In the genomic region with DNA sequence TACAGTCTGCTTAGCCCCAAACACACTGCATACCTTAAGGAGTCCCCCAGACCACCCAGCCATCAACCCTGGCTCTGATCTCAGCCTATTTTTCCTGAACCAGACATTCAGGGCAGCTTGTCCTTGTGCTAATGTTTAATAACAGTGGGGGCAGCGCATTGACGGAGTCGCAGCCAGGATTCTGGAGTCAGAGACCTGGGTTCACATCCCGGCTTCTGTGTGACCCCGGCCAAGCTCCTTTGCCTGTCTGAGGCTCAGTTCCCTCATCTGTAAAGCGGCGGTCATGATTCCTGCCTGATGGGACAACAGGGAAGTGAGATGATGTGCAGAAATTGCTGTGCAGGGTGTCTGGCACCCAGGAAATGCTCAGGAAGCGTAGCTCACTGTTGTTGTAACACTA, we compare ENCODE assay signal across 29 cellular contexts.
"Had no signal": no experiment of that assay in that cellular context is flagged by ENCODE, and none has a peak within 500 bp of the region (broad histone marks: within the 10 kb centered on the region; RNA-seq: fewer than 3 reads in every experiment).

No MANE protein-coding gene starts in this region.

- H3K27ac ChIP-seq: WERI-Rb-1 had no signal

- H3K36me3 ChIP-seq: WERI-Rb-1 had no signal

- ATAC-seq: activated CD8-positive, alpha-beta T cell treated with anti-CD3 and anti-CD28 coated beads for 36 hours; activated naive CD8-positive, alpha-beta T cell treated with anti-CD3 and anti-CD28 coated beads, Interleukin-2, amount 50 U/mL, for 24 hours; activated T-cell treated with anti-CD3 and anti-CD28 coated beads, Interleukin-2, amount 50 U/mL, for 72 hours; activated T-helper 17 cell treated with anti-CD3 and anti-CD28 coated beads, Interleukin-2, amount 50 U/mL, for 72 hours had no signal

- DNase-seq: activated CD4-positive, alpha-beta T cell treated with anti-CD3 and anti-CD28 coated beads, Interleukin-2, amount 10 ng/mL, durations not matched to agents 24 days and 14 days; activated CD4-positive, alpha-beta T cell treated with anti-CD3 and anti-CD28 coated beads, Interleukin-2, amount 50 U/mL, for 4 hours; activated CD4-positive, CD25-positive, alpha-beta regulatory T cell; activated CD8-positive, alpha-beta T cell treated with anti-CD3 and anti-CD28 coated beads for 36 hours; activated naive CD4-positive, alpha-beta T cell treated with anti-CD3 and anti-CD28 coated beads, Interleukin-2, amount 10 ng/mL, durations not matched to agents 7 days and 5 days; activated naive CD8-positive, alpha-beta T cell treated with anti-CD3 and anti-CD28 coated beads, Interleukin-2, amount 50 U/mL, for 24 hours; activated T-cell treated with anti-CD3 and anti-CD28 coated beads, Interleukin-2, amount 50 U/mL, for 1 hour; activated T-cell treated with anti-CD3 and anti-CD28 coated beads, Interleukin-2, amount 50 U/mL, for 72 hours; anterior cingulate cortex; central memory CD4-positive, alpha-beta T cell; Kasumi-1; KBM-7; MM.1S; MV-4-11; NCI-H1092; NCI-H1417; NCI-H146; NCI-H187; NCI-H2029 treated with DMSO at 0.1 percent for 48 hours; NCI-H2107; NCI-H2171; NCI-H510A; NCI-H526; NCI-H748 treated with DMSO at 0.1 percent for 48 hours; OCI-M1; Right ventricle myocardium superior; T1000; WERI-Rb-1 had no signal
